1 cellular context compared by ENCODE assay signal in genomic region chr10:48946891-48947500, GRCh38.
TF ChIP-seq lines count a peak whose summit lies in the region.

No MANE protein-coding gene starts in this region.

TF ChIP-seq in WTC11, 78 proteins besides CTCF, POLR2A, EP300 and RAD21:
- TF ChIP-seq, protein P1, sequence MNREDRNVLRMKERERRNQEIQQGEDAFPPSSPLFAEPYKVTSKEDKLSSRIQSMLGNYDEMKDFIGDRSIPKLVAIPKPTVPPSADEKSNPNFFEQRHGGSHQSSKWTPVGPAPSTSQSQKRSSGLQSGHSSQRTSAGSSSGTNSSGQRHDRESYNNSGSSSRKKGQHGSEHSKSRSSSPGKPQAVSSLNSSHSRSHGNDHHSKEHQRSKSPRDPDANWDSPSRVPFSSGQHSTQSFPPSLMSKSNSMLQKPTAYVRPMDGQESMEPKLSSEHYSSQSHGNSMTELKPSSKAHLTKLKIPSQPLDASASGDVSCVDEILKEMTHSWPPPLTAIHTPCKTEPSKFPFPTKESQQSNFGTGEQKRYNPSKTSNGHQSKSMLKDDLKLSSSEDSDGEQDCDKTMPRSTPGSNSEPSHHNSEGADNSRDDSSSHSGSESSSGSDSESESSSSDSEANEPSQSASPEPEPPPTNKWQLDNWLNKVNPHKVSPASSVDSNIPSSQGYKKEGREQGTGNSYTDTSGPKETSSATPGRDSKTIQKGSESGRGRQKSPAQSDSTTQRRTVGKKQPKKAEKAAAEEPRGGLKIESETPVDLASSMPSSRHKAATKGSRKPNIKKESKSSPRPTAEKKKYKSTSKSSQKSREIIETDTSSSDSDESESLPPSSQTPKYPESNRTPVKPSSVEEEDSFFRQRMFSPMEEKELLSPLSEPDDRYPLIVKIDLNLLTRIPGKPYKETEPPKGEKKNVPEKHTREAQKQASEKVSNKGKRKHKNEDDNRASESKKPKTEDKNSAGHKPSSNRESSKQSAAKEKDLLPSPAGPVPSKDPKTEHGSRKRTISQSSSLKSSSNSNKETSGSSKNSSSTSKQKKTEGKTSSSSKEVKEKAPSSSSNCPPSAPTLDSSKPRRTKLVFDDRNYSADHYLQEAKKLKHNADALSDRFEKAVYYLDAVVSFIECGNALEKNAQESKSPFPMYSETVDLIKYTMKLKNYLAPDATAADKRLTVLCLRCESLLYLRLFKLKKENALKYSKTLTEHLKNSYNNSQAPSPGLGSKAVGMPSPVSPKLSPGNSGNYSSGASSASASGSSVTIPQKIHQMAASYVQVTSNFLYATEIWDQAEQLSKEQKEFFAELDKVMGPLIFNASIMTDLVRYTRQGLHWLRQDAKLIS (CRISPR knock-in tag; IDR thresholded peaks at IDR 0.05; ENCODE audit: borderline replicate concordance), result no peak
- TF ChIP-seq ATF1 (CRISPR knock-in tag; IDR thresholded peaks at IDR 0.05) (no peak), FOXK1 (CRISPR knock-in tag; IDR thresholded peaks at IDR 0.05) (no peak), ATF2 (CRISPR knock-in tag; IDR thresholded peaks at IDR 0.05; ENCODE audit: borderline replicate concordance, low read depth) (no peak), MXD4 (CRISPR knock-in tag; IDR thresholded peaks at IDR 0.05; ENCODE audit: borderline replicate concordance) (no peak), ZBTB43 (CRISPR knock-in tag; IDR thresholded peaks at IDR 0.05) (no peak), ATF6 (CRISPR knock-in tag; IDR thresholded peaks at IDR 0.05) (no peak), NR2C2 (CRISPR knock-in tag; IDR thresholded peaks at IDR 0.05) (no peak), CBFB (CRISPR knock-in tag; IDR thresholded peaks at IDR 0.05; ENCODE audit: low read depth) (no peak), ZBTB21 (CRISPR knock-in tag; IDR thresholded peaks at IDR 0.05; ENCODE audit: borderline replicate concordance) (no peak), ZNF219 (CRISPR knock-in tag; IDR thresholded peaks at IDR 0.05; ENCODE audit: borderline replicate concordance) (no peak), ZNF138 (CRISPR knock-in tag; conservative IDR thresholded peaks at IDR 0.05) (no peak), TP53 (CRISPR knock-in tag; IDR thresholded peaks at IDR 0.05) (no peak), MAX (CRISPR knock-in tag; IDR thresholded peaks at IDR 0.05) (no peak), MLX (CRISPR knock-in tag; IDR thresholded peaks at IDR 0.05) (no peak), PRDM15 (CRISPR knock-in tag; IDR thresholded peaks at IDR 0.05) (no peak)
- TF ChIP-seq, protein P2, sequence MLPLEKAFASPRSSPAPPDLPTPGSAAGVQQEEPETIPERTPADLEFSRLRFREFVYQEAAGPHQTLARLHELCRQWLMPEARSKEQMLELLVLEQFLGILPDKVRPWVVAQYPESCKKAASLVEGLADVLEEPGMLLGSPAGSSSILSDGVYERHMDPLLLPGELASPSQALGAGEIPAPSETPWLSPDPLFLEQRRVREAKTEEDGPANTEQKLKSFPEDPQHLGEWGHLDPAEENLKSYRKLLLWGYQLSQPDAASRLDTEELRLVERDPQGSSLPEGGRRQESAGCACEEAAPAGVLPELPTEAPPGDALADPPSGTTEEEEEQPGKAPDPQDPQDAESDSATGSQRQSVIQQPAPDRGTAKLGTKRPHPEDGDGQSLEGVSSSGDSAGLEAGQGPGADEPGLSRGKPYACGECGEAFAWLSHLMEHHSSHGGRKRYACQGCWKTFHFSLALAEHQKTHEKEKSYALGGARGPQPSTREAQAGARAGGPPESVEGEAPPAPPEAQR (CRISPR knock-in tag; IDR thresholded peaks at IDR 0.05), result no peak
- TF ChIP-seq, protein P3, sequence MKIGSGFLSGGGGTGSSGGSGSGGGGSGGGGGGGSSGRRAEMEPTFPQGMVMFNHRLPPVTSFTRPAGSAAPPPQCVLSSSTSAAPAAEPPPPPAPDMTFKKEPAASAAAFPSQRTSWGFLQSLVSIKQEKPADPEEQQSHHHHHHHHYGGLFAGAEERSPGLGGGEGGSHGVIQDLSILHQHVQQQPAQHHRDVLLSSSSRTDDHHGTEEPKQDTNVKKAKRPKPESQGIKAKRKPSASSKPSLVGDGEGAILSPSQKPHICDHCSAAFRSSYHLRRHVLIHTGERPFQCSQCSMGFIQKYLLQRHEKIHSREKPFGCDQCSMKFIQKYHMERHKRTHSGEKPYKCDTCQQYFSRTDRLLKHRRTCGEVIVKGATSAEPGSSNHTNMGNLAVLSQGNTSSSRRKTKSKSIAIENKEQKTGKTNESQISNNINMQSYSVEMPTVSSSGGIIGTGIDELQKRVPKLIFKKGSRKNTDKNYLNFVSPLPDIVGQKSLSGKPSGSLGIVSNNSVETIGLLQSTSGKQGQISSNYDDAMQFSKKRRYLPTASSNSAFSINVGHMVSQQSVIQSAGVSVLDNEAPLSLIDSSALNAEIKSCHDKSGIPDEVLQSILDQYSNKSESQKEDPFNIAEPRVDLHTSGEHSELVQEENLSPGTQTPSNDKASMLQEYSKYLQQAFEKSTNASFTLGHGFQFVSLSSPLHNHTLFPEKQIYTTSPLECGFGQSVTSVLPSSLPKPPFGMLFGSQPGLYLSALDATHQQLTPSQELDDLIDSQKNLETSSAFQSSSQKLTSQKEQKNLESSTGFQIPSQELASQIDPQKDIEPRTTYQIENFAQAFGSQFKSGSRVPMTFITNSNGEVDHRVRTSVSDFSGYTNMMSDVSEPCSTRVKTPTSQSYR (CRISPR knock-in tag; IDR thresholded peaks at IDR 0.05), result no peak
